20 cellular contexts compared by ENCODE assay signal in genomic region chr11:134027671-134028070, GRCh38. TPM values are rescaled to one million over a fixed set of nuclear protein-coding genes. Genes with fewer than 3 reads are reported as not detected.
A peak's percentile ranks its signal among the peaks of the same experiment; 100 is the strongest.
DNase-seq lines count a peak whose midpoint lies in the region; ATAC-seq and TF ChIP-seq lines count a peak whose summit lies in the region.
"Had no signal": no experiment of that assay in that cellular context is flagged by ENCODE, and none has a peak within 500 bp of the region (broad histone marks: within the 10 kb centered on the region; RNA-seq: fewer than 3 reads in every experiment).

No MANE protein-coding gene starts in this region.

- no peak for DNase-seq in activated CD4-positive, CD25-positive, alpha-beta regulatory T cell treated with anti-CD3 and anti-CD28 coated beads, Interleukin-2, amount 50 U/mL, for 72 hours
- no peak for DNase-seq in stimulated activated naive CD8-positive, alpha-beta T cell treated with anti-CD3 and anti-CD28 coated beads, Interleukin-15, amount 100 ng/mL, for 72 hours
- DNase-seq in stimulated activated naive CD8-positive, alpha-beta T cell treated with anti-CD3 and anti-CD28 coated beads, Interleukin-15, Interleukin-2, amounts not matched to agents 100 U/mL and 50 U/mL, for 24 hours = no peak
- DNase-seq in SJCRH30 = no peak
- no peak for DNase-seq in NCI-H1092 treated with DMSO at 0.1 percent for 48 hours (lab: John Stamatoyannopoulos, UW)
- DNase-seq: activated B cell treated with CpG ODN at 0.5 μM for 24 hours; AML-193; Caco-2; DMS79 treated with DMSO at 0.1 percent for 48 hours; KBM-7; NCI-H1694 treated with DMSO at 0.1 percent for 48 hours; stimulated activated CD4-positive, alpha-beta T cell treated with anti-CD3 and anti-CD28 coated beads, Interleukin-2, amount 100 ng/mL, for 48 hours; T1000; trophoblast cell had no signal

- peaks cover 24% of the 10 kb centered on the region for H3K27me3 ChIP-seq in SJCRH30

- no peak overlapping the region for H3K4me3 Mint-ChIP-seq in stimulated activated naive CD8-positive, alpha-beta T cell treated with anti-CD3 and anti-CD28 coated beads, Interleukin-15, amount 100 ng/mL, for 72 hours
- no peak overlapping the region for H3K4me3 Mint-ChIP-seq in brain
- H3K4me3 Mint-ChIP-seq: activated B cell treated with CpG ODN at 0.5 μM for 24 hours, memory B cell had no signal

- no peaks in the 10 kb centered on the region for H3K9me3 Mint-ChIP-seq in stimulated activated naive CD8-positive, alpha-beta T cell treated with anti-CD3 and anti-CD28 coated beads, Interleukin-15, amount 100 ng/mL, for 72 hours
- H3K9me3 Mint-ChIP-seq in brain = peaks cover 0 to 7% (median 0%) of the 10 kb centered on the region in 5 experiments
- H3K9me3 Mint-ChIP-seq: activated B cell treated with CpG ODN at 0.5 μM for 24 hours, memory B cell had no signal

- H3K9me3 ChIP-seq in SJCRH30 (replicated peaks) = no peaks in the 10 kb centered on the region
- H3K9me3 ChIP-seq: Caco-2 had no signal

- H3K27ac Mint-ChIP-seq in stimulated activated naive CD8-positive, alpha-beta T cell treated with anti-CD3 and anti-CD28 coated beads, Interleukin-15, amount 100 ng/mL, for 72 hours = no peak overlapping the region
- H3K27ac Mint-ChIP-seq in brain = peak overlapping the region in 3 of 5 experiments; percentile 42 to 85 (median 42)
- H3K27ac Mint-ChIP-seq: activated B cell treated with CpG ODN at 0.5 μM for 24 hours, memory B cell had no signal

- no peak for TF ChIP-seq CTCF in brain (conservative IDR thresholded peaks at IDR 0.05)

- H3K4me1 ChIP-seq in SJCRH30 = no peaks in the 10 kb centered on the region
- H3K4me1 ChIP-seq: Caco-2 had no signal

- peak; percentile 36 to 50 for ATAC-seq in activated CD4-positive, CD25-positive, alpha-beta regulatory T cell treated with anti-CD3 and anti-CD28 coated beads, Interleukin-2, amount 50 U/mL, for 24 hours
- peak; percentile 68 for ATAC-seq in stimulated activated naive CD8-positive, alpha-beta T cell treated with anti-CD3 and anti-CD28 coated beads, Interleukin-15, amount 100 ng/mL, for 72 hours
- no peak for ATAC-seq in stimulated activated naive CD8-positive, alpha-beta T cell treated with anti-CD3 and anti-CD28 coated beads, Interleukin-15, Interleukin-2, amounts not matched to agents 100 U/mL and 50 U/mL, for 24 hours
- no peak for ATAC-seq in GM18873 (IDR thresholded peaks at IDR 0.05; ENCODE audit: low FRiP score, unreplicated experiment)
- ATAC-seq: GM12878 had no signal

- H3K4me1 Mint-ChIP-seq in stimulated activated naive CD8-positive, alpha-beta T cell treated with anti-CD3 and anti-CD28 coated beads, Interleukin-15, amount 100 ng/mL, for 72 hours = peaks cover 63% of the 10 kb centered on the region
- peaks cover 85% of the 10 kb centered on the region for H3K4me1 Mint-ChIP-seq in brain
- H3K4me1 Mint-ChIP-seq: activated B cell treated with CpG ODN at 0.5 μM for 24 hours had no signal

- no peak overlapping the region for H3K4me3 ChIP-seq in SJCRH30
- H3K4me3 ChIP-seq: coronary artery, GM12878 had no signal

- no peaks in the 10 kb centered on the region for H3K27me3 Mint-ChIP-seq in stimulated activated naive CD8-positive, alpha-beta T cell treated with anti-CD3 and anti-CD28 coated beads, Interleukin-15, amount 100 ng/mL, for 72 hours
- peaks cover 4% of the 10 kb centered on the region for H3K27me3 Mint-ChIP-seq in brain

- H3K36me3 ChIP-seq in SJCRH30 = no peaks in the 10 kb centered on the region

- H3K36me3 Mint-ChIP-seq in brain = no peaks in the 10 kb centered on the region
- H3K36me3 Mint-ChIP-seq: memory B cell had no signal

- H3K27ac ChIP-seq in SJCRH30 = no peak overlapping the region
- H3K27ac ChIP-seq: coronary artery had no signal

RNA-seq across cellular contexts. Expression of gene JAM3, which starts 41.2 kb away (rescaled TPM):
- 125 TPM for polyA plus RNA-seq in brain (ENCODE audit: insufficient read depth, low read depth, low replicate concordance)
- total RNA-seq in SJCRH30 (2014; rRNA removed; shearing (Covaris generic)) = 152 and 155 TPM in 2 replicates

Comparison
In these comparisons a context has a peak if more than half of its experiments do, and no peak if none do; other contexts are left out.
1. ATAC-seq: peak in activated CD4-positive, CD25-positive, alpha-beta regulatory T cell treated with anti-CD3 and anti-CD28 coated beads, Interleukin-2, amount 50 U/mL, for 24 hours (2 of 2) and stimulated activated naive CD8-positive, alpha-beta T cell treated with anti-CD3 and anti-CD28 coated beads, Interleukin-15, amount 100 ng/mL, for 72 hours (single experiment); none in stimulated activated naive CD8-positive, alpha-beta T cell treated with anti-CD3 and anti-CD28 coated beads, Interleukin-15, Interleukin-2, amounts not matched to agents 100 U/mL and 50 U/mL, for 24 hours (single experiment) and GM18873 (single experiment).
2. H3K27ac Mint-ChIP-seq: peak in brain (3 of 5); none in stimulated activated naive CD8-positive, alpha-beta T cell treated with anti-CD3 and anti-CD28 coated beads, Interleukin-15, amount 100 ng/mL, for 72 hours (0 of 2).